Comparison of ENCODE assay signal across 8 cellular contexts in genomic region chr4:185143596-185143969, GRCh38. TPM values are rescaled to one million over a fixed set of nuclear protein-coding genes. Genes with fewer than 3 reads are reported as not detected.
DNase-seq lines count a peak whose midpoint lies in the region; ATAC-seq and TF ChIP-seq lines count a peak whose summit lies in the region.

No MANE protein-coding gene starts in this region.

- intact Hi-C loops in right lobe of liver (cut with DNase I), result no loop called here
- intact Hi-C loops in stomach (cut with DNase I; ENCODE audit: low total_unique reads), result no loop called here

- H3K36me3 Mint-ChIP-seq in activated naive CD4-positive, alpha-beta T cell treated with anti-CD3 and anti-CD28 coated beads, Interleukin-2, amount 50 U/mL, for 72 hours, result peaks cover 0 to 5% of the 10 kb centered on the region in 2 donors

- 2% methylated on average over 8 of the region's 30 CpGs for WGBS in right lobe of liver (ENCODE audit: insufficient coverage, low coverage, low lambda C conversion rate, missing lambda C conversion rate)
- WGBS in stomach, 5 donors, result 1 to 5% (median 2%) methylated on average over 14 to 30 of the region's 30 CpGs

- H3K4me2 ChIP-seq in SU-DHL-6 (ENCODE audit: low read depth, low read length, poor library complexity, severe bottlenecking), result peak overlapping the region; percentile 87

- no peak for TF ChIP-seq CTCF in SU-DHL-6 (IDR thresholded peaks at IDR 0.05; ENCODE audit: insufficient read depth, low read length, poor library complexity, severe bottlenecking)
- no peak for TF ChIP-seq CTCF in coronary artery (IDR thresholded peaks at IDR 0.05)
- TF ChIP-seq CTCF in right lobe of liver (IDR thresholded peaks at IDR 0.05), result no peak
- no peak for TF ChIP-seq CTCF in stomach (IDR thresholded peaks at IDR 0.05)

- H4K20me1 ChIP-seq in SU-DHL-6 (ENCODE audit: low read depth, low read length), result no peaks in the 10 kb centered on the region

- H3K36me3 ChIP-seq in SU-DHL-6 (ENCODE audit: low read length), result 0 out of 2 replicates have a peak, but pooled peaks cover 9% of the 10 kb centered on the region
- peaks cover 0 to 15% (median 0%) of the 10 kb centered on the region in 4 donors for H3K36me3 ChIP-seq in right lobe of liver
- peaks cover 7 to 25% (median 20%) of the 10 kb centered on the region in 4 donors for H3K36me3 ChIP-seq in stomach

- H3K27ac Mint-ChIP-seq in activated naive CD4-positive, alpha-beta T cell treated with anti-CD3 and anti-CD28 coated beads, Interleukin-2, amount 50 U/mL, for 72 hours, result no peak overlapping the region

- H3F3A ChIP-seq in SU-DHL-6 (ENCODE audit: insufficient read depth), result 0 out of 2 replicates have a peak, but pooled peaks cover 5% of the 10 kb centered on the region

- H3K4me1 ChIP-seq in right lobe of liver (peaks cover 0 to 19% (median 3%) of the 10 kb centered on the region in 4 donors), stomach (peaks cover 9 to 40% (median 26%) of the 10 kb centered on the region in 4 donors)

- no peaks in the 10 kb centered on the region for H3K9me2 ChIP-seq in SU-DHL-6 (replicated peaks; ENCODE audit: insufficient read depth, low read length)

- peak overlapping the region; percentile 4 for H2AFZ ChIP-seq in SU-DHL-6 (ENCODE audit: low read depth, low read length, severe bottlenecking)

- H3K4me3 ChIP-seq in SU-DHL-6 (ENCODE audit: insufficient read depth, low read length, poor library complexity, severe bottlenecking), result peak overlapping the region; percentile 72
- peak overlapping the region; percentile 83 for H3K4me3 ChIP-seq in coronary artery
- peak overlapping the region; percentile 57 to 79 (median 60) for H3K4me3 ChIP-seq in right lobe of liver
- peak overlapping the region; percentile 69 to 79 (median 74) for H3K4me3 ChIP-seq in stomach

- H3K9me3 ChIP-seq in SU-DHL-6 (ENCODE audit: insufficient read depth, low read length) (no peaks in the 10 kb centered on the region), right lobe of liver (no peaks in the 10 kb centered on the region), stomach (no peaks in the 10 kb centered on the region)

- peak; percentile 25 for DNase-seq in activated naive CD4-positive, alpha-beta T cell treated with Interleukin-2 at 50 U/mL for 16 hours
- DNase-seq in activated naive CD4-positive, alpha-beta T cell treated with anti-CD3 and anti-CD28 coated beads, Interleukin-2, amount 50 U/mL, for 72 hours (ENCODE audit: low spot score in 2 of 2), result no peak
- DNase-seq in coronary artery (ENCODE audit: low spot score) (peak; percentile 91), right lobe of liver (peak; percentile 53 to 62 (median 57)), stomach (peak; percentile 47), NCI-H524 treated with DMSO at 0.1 percent for 48 hours (lab: John Stamatoyannopoulos, UW) (no peak)

- H3K27me3 ChIP-seq in SU-DHL-6 (ENCODE audit: low read length), result no peaks in the 10 kb centered on the region
- no peaks in the 10 kb centered on the region for H3K27me3 ChIP-seq in right lobe of liver
- peaks cover 0 to 7% (median 0%) of the 10 kb centered on the region in 3 donors for H3K27me3 ChIP-seq in stomach

- peak overlapping the region; percentile 59 for H3K9ac ChIP-seq in SU-DHL-6 (ENCODE audit: low read length)

- peaks cover 16% of the 10 kb centered on the region; the same call in 1 of the 2 replicates for H3K79me2 ChIP-seq in SU-DHL-6 (ENCODE audit: insufficient read depth, low read length)

- TF ChIP-seq POLR2A in right lobe of liver (IDR thresholded peaks at IDR 0.05), result no peak
- TF ChIP-seq POLR2A in stomach (IDR thresholded peaks at IDR 0.05), result no peak

- H3K9me3 Mint-ChIP-seq in activated naive CD4-positive, alpha-beta T cell treated with anti-CD3 and anti-CD28 coated beads, Interleukin-2, amount 50 U/mL, for 72 hours, result no peaks in the 10 kb centered on the region

- no peak for TF ChIP-seq EP300 in stomach (IDR thresholded peaks at IDR 0.05)

- H3K27ac ChIP-seq in SU-DHL-6 (ENCODE audit: low read depth, low read length) (no peak overlapping the region), coronary artery (peak overlapping the region; percentile 81 to 93), right lobe of liver (peak overlapping the region in 1 of 3 donors; percentile 88), stomach (peak overlapping the region; percentile 80 to 96 (median 87))

- no peak for ATAC-seq in activated naive CD4-positive, alpha-beta T cell treated with anti-CD3 and anti-CD28 coated beads, Interleukin-2, amount 50 U/mL, for 72 hours
- ATAC-seq in HG03095 (IDR thresholded peaks at IDR 0.05; ENCODE audit: unreplicated experiment), result peak; percentile 17
- ATAC-seq in right lobe of liver, result peak in 2 of 4 donors; percentile 4 to 6

RNA-seq across cellular contexts. Expression of gene SLC25A4, which starts 0.5 kb away (rescaled TPM):
- 1 to 10 TPM; 3.1 to 8.1 TPM for total RNA-seq in activated naive CD4-positive, alpha-beta T cell treated with anti-CD3 and anti-CD28 coated beads, Interleukin-2, amount 50 U/mL, for 72 hours
- total RNA-seq in right lobe of liver (10 to 100 TPM; 24.1 to 36.7 (median 27.0) TPM), stomach (100 to 1,000 TPM in 1 of 5 donors, 10 to 100 TPM in 4; 10.7 to 140 (median 36.5) TPM)
- polyA plus RNA-seq in stomach, result 10 to 100 TPM; 39.9 to 46.4 (median 46.3) TPM

Comparison
In these comparisons a context has a peak if more than half of its experiments do, and no peak if none do; other contexts are left out.
1. DNase-seq: peak in activated naive CD4-positive, alpha-beta T cell treated with Interleukin-2 at 50 U/mL for 16 hours (single experiment), coronary artery (single experiment), right lobe of liver (3 of 3) and stomach (single experiment); none in activated naive CD4-positive, alpha-beta T cell treated with anti-CD3 and anti-CD28 coated beads, Interleukin-2, amount 50 U/mL, for 72 hours (0 of 2) and NCI-H524 treated with DMSO at 0.1 percent for 48 hours (single experiment).
2. Peak in every context shown above with its lines, with median percentiles within 50 percentile points of each other: H3K4me3 ChIP-seq.